Comparison of ENCODE assay signal across 1 cellular context in genomic region chr3:107525954-107526305, GRCh38.
A peak's percentile ranks its signal among the peaks of the same experiment; 100 is the strongest.
TF ChIP-seq lines count a peak whose summit lies in the region.

No MANE protein-coding gene starts in this region.

TF ChIP-seq in HepG2, 621 proteins besides CTCF, POLR2A, EP300 and RAD21 (continued from another document):
- TF ChIP-seq SAP130 (CRISPR knock-in tag; IDR thresholded peaks at IDR 0.05; ENCODE audit: low read depth) (peak; percentile 7; the same call in 1 of the 2 replicates), HIC2 (CRISPR knock-in tag; IDR thresholded peaks at IDR 0.05; ENCODE audit: low read depth) (0 out of 2 replicates have a peak, but pooled peaks have one; percentile 34), REPIN1 (CRISPR knock-in tag; IDR thresholded peaks at IDR 0.05; ENCODE audit: borderline replicate concordance, low read depth) (no peak), FOXO4 (CRISPR knock-in tag; conservative IDR thresholded peaks at IDR 0.05) (no peak), ZNF501 (CRISPR knock-in tag; IDR thresholded peaks at IDR 0.05) (0 out of 2 replicates have a peak, but pooled peaks have one; percentile 21), HNRNPUL1 (IDR thresholded peaks at IDR 0.05; ENCODE audit: low read depth, low read length) (no peak), ZNF331 (CRISPR knock-in tag; IDR thresholded peaks at IDR 0.05) (no peak), KMT2A (CRISPR knock-in tag; IDR thresholded peaks at IDR 0.05) (0 out of 2 replicates have a peak, but pooled peaks have one; percentile 20), ZBTB3 (CRISPR knock-in tag; IDR thresholded peaks at IDR 0.05; ENCODE audit: borderline replicate concordance, low read depth) (no peak), NR2C2 (CRISPR knock-in tag; IDR thresholded peaks at IDR 0.05; ENCODE audit: borderline replicate concordance) (no peak), SMAD9 (CRISPR knock-in tag; IDR thresholded peaks at IDR 0.05) (no peak), ZNF431 (CRISPR knock-in tag; IDR thresholded peaks at IDR 0.05; ENCODE audit: borderline replicate concordance, low read depth) (peak; percentile 37; the same call in 1 of the 2 replicates), MLLT10 (CRISPR knock-in tag; IDR thresholded peaks at IDR 0.05) (no peak), ZNF432 (CRISPR knock-in tag; IDR thresholded peaks at IDR 0.05; ENCODE audit: borderline replicate concordance) (no peak), NFYC (CRISPR knock-in tag; IDR thresholded peaks at IDR 0.05) (no peak), HHEX (CRISPR knock-in tag; IDR thresholded peaks at IDR 0.05) (no peak), HDAC1 (CRISPR knock-in tag; IDR thresholded peaks at IDR 0.05) (no peak), ZNF878 (CRISPR knock-in tag; IDR thresholded peaks at IDR 0.05) (peak; percentile 18; the same call in 1 of the 2 replicates)
